16 cellular contexts compared by ENCODE assay signal in genomic region chr13:44816701-44817684, GRCh38.
DNase-seq lines count a peak whose midpoint lies in the region; ATAC-seq and TF ChIP-seq lines count a peak whose summit lies in the region.
"Had no signal": no experiment of that assay in that cellular context is flagged by ENCODE, and none has a peak within 500 bp of the region (broad histone marks: within the 10 kb centered on the region; RNA-seq: fewer than 3 reads in every experiment).

No MANE protein-coding gene starts in this region.

- H3K9me3 Mint-ChIP-seq in activated CD4-positive, alpha-beta T cell treated with anti-CD3 and anti-CD28 coated beads for 36 hours (ENCODE audit: low read depth), result no peaks in the 10 kb centered on the region
- H3K9me3 Mint-ChIP-seq: activated naive CD8-positive, alpha-beta T cell treated with anti-CD3 and anti-CD28 coated beads, Interleukin-2, amount 10 ng/mL, durations not matched to agents 7 days and 5 days had no signal

- POLR2A ChIA-PET in activated CD4-positive, alpha-beta T cell treated with anti-CD3 and anti-CD28 coated beads for 36 hours (lab: Charles Lee), result interaction anchor here (0.6 kb wide), 1 partner anchor 440 kb away, joined by 3 read pairs; no protein-coding TSS in a partner anchor

- H3K27ac Mint-ChIP-seq in activated CD4-positive, alpha-beta T cell treated with anti-CD3 and anti-CD28 coated beads for 36 hours, result no peak overlapping the region
- H3K27ac Mint-ChIP-seq: activated naive CD8-positive, alpha-beta T cell treated with anti-CD3 and anti-CD28 coated beads, Interleukin-2, amount 10 ng/mL, durations not matched to agents 7 days and 5 days; progenitor cell of endocrine pancreas had no signal

- intact Hi-C loops in activated CD4-positive, alpha-beta T cell treated with anti-CD3 and anti-CD28 coated beads for 36 hours (cut with DNase I, micrococcal nuclease), result loop anchor here (5.0 kb wide), 5 partner anchors 100 to 620 kb away; partner anchors contain the start of gene TSC22D1 (in 1 of the 2)
- intact Hi-C loops in posterior cingulate gyrus (cut with DNase I), result no loop called here

- TF ChIP-seq CTCF in fibroblast of mammary gland (conservative IDR thresholded peaks at IDR 0.05; ENCODE audit: control insufficient read depth, insufficient read depth, low read depth, low read length) (no peak), retinal pigment epithelial cell (conservative IDR thresholded peaks at IDR 0.05; ENCODE audit: low read depth, low read length) (no peak)

- peak; percentile 8 for DNase-seq in activated CD4-positive, alpha-beta T cell treated with anti-CD3 and anti-CD28 coated beads for 36 hours
- no peak for DNase-seq in activated CD4-positive, alpha-beta T cell treated with anti-CD3 and anti-CD28 coated beads, Interleukin-2, amount 50 U/mL, for 48 hours
- DNase-seq in RPMI7951 (ENCODE audit: low read depth), result peak; percentile 75
- DNase-seq in fibroblast of mammary gland (ENCODE audit: low read depth), result peak; percentile 62
- DNase-seq in retinal pigment epithelial cell (ENCODE audit: low read depth), result peak; percentile 78
- no peak for DNase-seq in mesenteric fat pad (ENCODE audit: low spot score)
- DNase-seq in posterior cingulate gyrus, result no peak
- DNase-seq: activated CD4-positive, CD25-positive, alpha-beta regulatory T cell; activated naive CD8-positive, alpha-beta T cell treated with anti-CD3 and anti-CD28 coated beads, Interleukin-2, amount 10 ng/mL, durations not matched to agents 7 days and 5 days; DMS 273 treated with DMSO at 0.1 percent for 48 hours; NCI-H2171; stimulated activated CD4-positive, alpha-beta T cell treated with anti-CD3 and anti-CD28 coated beads, Interleukin-1b, Interleukin-23, amount 100 ng/mL, for 48 hours had no signal

- H3K4me3 ChIP-seq in fibroblast of mammary gland (ENCODE audit: control insufficient read depth, low read depth, low read length) (no peak overlapping the region), retinal pigment epithelial cell (ENCODE audit: low read length) (no peak overlapping the region)
- H3K4me3 ChIP-seq: GM12878, tibial nerve had no signal

- H3K4me3 Mint-ChIP-seq in activated CD4-positive, alpha-beta T cell treated with anti-CD3 and anti-CD28 coated beads for 36 hours, result no peak overlapping the region
- H3K4me3 Mint-ChIP-seq: activated naive CD8-positive, alpha-beta T cell treated with anti-CD3 and anti-CD28 coated beads, Interleukin-2, amount 10 ng/mL, durations not matched to agents 7 days and 5 days had no signal

- H3K27me3 Mint-ChIP-seq in activated CD4-positive, alpha-beta T cell treated with anti-CD3 and anti-CD28 coated beads for 36 hours, result peaks cover 23% of the 10 kb centered on the region
- H3K27me3 Mint-ChIP-seq: progenitor cell of endocrine pancreas had no signal

- CTCF ChIA-PET in activated CD4-positive, alpha-beta T cell treated with anti-CD3 and anti-CD28 coated beads for 36 hours (lab: Charles Lee), result interaction anchor here (0.5 to 0.6 kb wide), 2 partner anchors 23 to 170 kb away, joined by 3 read pairs; no protein-coding TSS in a partner anchor

- H3K36me3 Mint-ChIP-seq in activated CD4-positive, alpha-beta T cell treated with anti-CD3 and anti-CD28 coated beads for 36 hours (ENCODE audit: low read depth), result no peaks in the 10 kb centered on the region
- H3K36me3 Mint-ChIP-seq: activated naive CD8-positive, alpha-beta T cell treated with anti-CD3 and anti-CD28 coated beads, Interleukin-2, amount 10 ng/mL, durations not matched to agents 7 days and 5 days had no signal

- no peak for ATAC-seq in activated CD4-positive, alpha-beta T cell treated with anti-CD3 and anti-CD28 coated beads for 36 hours
- ATAC-seq in HG03025 (IDR thresholded peaks at IDR 0.05; ENCODE audit: low FRiP score, unreplicated experiment), result no peak
- ATAC-seq: GM12878 had no signal

- peaks cover 27% of the 10 kb centered on the region for H3K4me1 Mint-ChIP-seq in activated CD4-positive, alpha-beta T cell treated with anti-CD3 and anti-CD28 coated beads for 36 hours
- H3K4me1 Mint-ChIP-seq: activated naive CD8-positive, alpha-beta T cell treated with anti-CD3 and anti-CD28 coated beads, Interleukin-2, amount 10 ng/mL, durations not matched to agents 7 days and 5 days had no signal

Comparison
In these comparisons a context has a peak if more than half of its experiments do, and no peak if none do; other contexts are left out.
1. DNase-seq: peak in activated CD4-positive, alpha-beta T cell treated with anti-CD3 and anti-CD28 coated beads for 36 hours (single experiment), RPMI7951 (single experiment), fibroblast of mammary gland (single experiment) and retinal pigment epithelial cell (single experiment); none in activated CD4-positive, alpha-beta T cell treated with anti-CD3 and anti-CD28 coated beads, Interleukin-2, amount 50 U/mL, for 48 hours (0 of 2), mesenteric fat pad (single experiment) and posterior cingulate gyrus (0 of 10).